In the genomic region with DNA sequence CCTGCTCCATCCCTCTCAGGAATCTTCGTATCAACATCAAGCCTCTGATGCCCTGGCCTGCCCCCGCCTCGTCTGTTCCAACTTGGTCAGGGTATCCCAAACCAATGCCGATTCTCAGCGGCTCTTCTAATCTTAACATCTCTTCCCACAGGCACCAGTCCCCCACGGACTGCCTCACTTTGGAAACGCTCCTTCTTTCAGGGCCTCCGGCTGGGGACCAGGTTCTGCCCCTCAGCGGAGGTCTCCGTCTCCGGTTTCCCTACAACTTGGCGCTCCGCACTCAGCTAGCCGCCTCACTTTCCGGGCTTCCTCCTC, we compare ENCODE assay signal across 8 cellular contexts. TPM values are rescaled to one million over a fixed set of nuclear protein-coding genes. Genes with fewer than 3 reads are reported as not detected.
DNase-seq lines count a peak whose midpoint lies in the region; ATAC-seq and TF ChIP-seq lines count a peak whose summit lies in the region.

No MANE protein-coding gene starts in this region.

- no peaks in the 10 kb centered on the region for H4K20me1 ChIP-seq in OCI-LY1 (ENCODE audit: insufficient read depth, low read length)

- no peaks in the 10 kb centered on the region for H3K9me2 ChIP-seq in OCI-LY1 (ENCODE audit: low read depth, low read length)

- WGBS in esophagus, 2 donors: 2 to 3% methylated on average over 15 of the region's 15 CpGs
- 0% methylated on average over 15 of the region's 15 CpGs for WGBS in prostate gland

- no peak for TF ChIP-seq POLR2A in prostate gland (IDR thresholded peaks at IDR 0.05)

- H3K4me3 ChIP-seq in OCI-LY1 (ENCODE audit: low read depth, low read length, poor library complexity, severe bottlenecking) (peak overlapping the region; percentile 73), esophagus (ENCODE audit: low read depth in 1 of 2, low read length in 2 of 2) (peak overlapping the region; percentile 71 to 78), prostate gland (peak overlapping the region; percentile 55 to 72)

- POLR2A ChIA-PET in HEK293T (lab: Yijun Ruan, JAX): interaction anchor here (0.9 to 5.2 kb wide), 15 partner anchors 10 to 312 kb away, joined by 3 to 90 read pairs (median 6); a partner anchor contains a TSS

- peaks cover 12% of the 10 kb centered on the region for H3K79me2 ChIP-seq in OCI-LY1 (ENCODE audit: insufficient read depth, low read length)

- H3K27me3 ChIP-seq in OCI-LY1 (ENCODE audit: insufficient read depth, low read length) (no peaks in the 10 kb centered on the region), esophagus (ENCODE audit: control insufficient read depth in 1 of 2, insufficient read depth in 2 of 2, low read length in 2 of 2) (no peaks in the 10 kb centered on the region), prostate gland (replicated peaks; ENCODE audit: insufficient read depth) (no peaks in the 10 kb centered on the region)

- no peaks in the 10 kb centered on the region for H3F3A ChIP-seq in OCI-LY1 (ENCODE audit: insufficient read depth, low read length)

- no peak for DNase-seq in prostate gland (ENCODE audit: low spot score)
- no peak for DNase-seq in HEK293T (ENCODE audit: extremely low spot score)
- no peak for DNase-seq in T-helper 9 cell
- DNase-seq in stimulated activated CD4-positive, alpha-beta T cell treated with anti-CD3 and anti-CD28 coated beads, Interleukin-2, amount 100 ng/mL, for 24 hours: no peak
- DNase-seq in glomerular visceral epithelial cell (ENCODE audit: extremely low spot score): no peak

- CTCF ChIA-PET in HEK293T (lab: Yijun Ruan, JAX): interaction anchor here (1.2 to 3.6 kb wide), 2 partner anchors 17 to 20 kb away, joined by 4 to 26 read pairs; no protein-coding TSS in a partner anchor

- peak overlapping the region; percentile 77 for H3K9ac ChIP-seq in OCI-LY1 (ENCODE audit: low read length)

- TF ChIP-seq CTCF in OCI-LY1 (IDR thresholded peaks at IDR 0.05; ENCODE audit: low read length) (no peak), prostate gland (IDR thresholded peaks at IDR 0.05) (no peak)

- peak overlapping the region; percentile 87 for H3K4me2 ChIP-seq in OCI-LY1 (ENCODE audit: low read length)

- peaks cover 43% of the 10 kb centered on the region for H3K36me3 ChIP-seq in OCI-LY1 (ENCODE audit: insufficient read depth, low read length)
- H3K36me3 ChIP-seq in esophagus (ENCODE audit: control insufficient read depth in 2 of 2, insufficient read depth in 2 of 2, low read length in 1 of 2): peaks cover 5 to 20% of the 10 kb centered on the region in 2 donors
- peaks cover 7 to 12% of the 10 kb centered on the region in 2 donors for H3K36me3 ChIP-seq in prostate gland

- intact Hi-C loops in prostate gland (cut with DNase I): no loop called here

- H3K9me3 ChIP-seq in OCI-LY1 (ENCODE audit: low read length) (no peaks in the 10 kb centered on the region), esophagus (ENCODE audit: control insufficient read depth in 2 of 2, insufficient read depth in 1 of 2, low read depth in 1 of 2, low read length in 1 of 2) (no peaks in the 10 kb centered on the region), prostate gland (no peaks in the 10 kb centered on the region)

- peak; percentile 3 for ATAC-seq in GM19455 (IDR thresholded peaks at IDR 0.05; ENCODE audit: unreplicated experiment)

- peaks cover 26% of the 10 kb centered on the region for H3K4me1 ChIP-seq in OCI-LY1 (ENCODE audit: insufficient read depth, low read length, severe bottlenecking)
- H3K4me1 ChIP-seq in esophagus (ENCODE audit: control insufficient read depth in 2 of 2, insufficient read depth in 2 of 2, low read length in 1 of 2): peaks cover 0 to 8% of the 10 kb centered on the region in 2 donors
- H3K4me1 ChIP-seq in prostate gland (replicated peaks): peaks cover 6% of the 10 kb centered on the region

- no peak overlapping the region for H3K27ac ChIP-seq in OCI-LY1 (ENCODE audit: low read depth, low read length, poor library complexity, severe bottlenecking)
- peak overlapping the region; percentile 65 to 66 for H3K27ac ChIP-seq in esophagus (ENCODE audit: low read depth in 2 of 2, low read length in 1 of 2)
- peak overlapping the region; percentile 9 to 53 for H3K27ac ChIP-seq in prostate gland

- no peak overlapping the region for H2AFZ ChIP-seq in OCI-LY1 (ENCODE audit: low read length)

TF ChIP-seq in HEK293T, 16 proteins besides CTCF, POLR2A, EP300 and RAD21:
- TF ChIP-seq LEF1 (IDR thresholded peaks at IDR 0.05; ENCODE audit: borderline replicate concordance): no peak
- no peak for TF ChIP-seq BHLHE40 (IDR thresholded peaks at IDR 0.05; ENCODE audit: borderline replicate concordance)
- no peak for TF ChIP-seq FOXA1 (IDR thresholded peaks at IDR 0.05)
- no peak for TF ChIP-seq SP1 (IDR thresholded peaks at IDR 0.05)
- TF ChIP-seq CTBP1 (IDR thresholded peaks at IDR 0.05; ENCODE audit: borderline replicate concordance): no peak
- TF ChIP-seq, protein P1, sequence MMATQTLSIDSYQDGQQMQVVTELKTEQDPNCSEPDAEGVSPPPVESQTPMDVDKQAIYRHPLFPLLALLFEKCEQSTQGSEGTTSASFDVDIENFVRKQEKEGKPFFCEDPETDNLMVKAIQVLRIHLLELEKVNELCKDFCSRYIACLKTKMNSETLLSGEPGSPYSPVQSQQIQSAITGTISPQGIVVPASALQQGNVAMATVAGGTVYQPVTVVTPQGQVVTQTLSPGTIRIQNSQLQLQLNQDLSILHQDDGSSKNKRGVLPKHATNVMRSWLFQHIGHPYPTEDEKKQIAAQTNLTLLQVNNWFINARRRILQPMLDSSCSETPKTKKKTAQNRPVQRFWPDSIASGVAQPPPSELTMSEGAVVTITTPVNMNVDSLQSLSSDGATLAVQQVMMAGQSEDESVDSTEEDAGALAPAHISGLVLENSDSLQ (IDR thresholded peaks at IDR 0.05): no peak
- TF ChIP-seq ARNT (IDR thresholded peaks at IDR 0.05): no peak
- TF ChIP-seq FOXM1 (IDR thresholded peaks at IDR 0.05; ENCODE audit: borderline replicate concordance): no peak
- TF ChIP-seq HDGF (IDR thresholded peaks at IDR 0.05; ENCODE audit: borderline replicate concordance): no peak
- no peak for TF ChIP-seq FOXK2 (IDR thresholded peaks at IDR 0.05)

RNA-seq across cellular contexts. Expression of a gene that starts 0.5 kb away (rescaled TPM):
- polyA plus RNA-seq in esophagus: 10 to 100 TPM in 1 of 2 donors, 1 to 10 TPM in 1; 8.6 to 19.8 TPM
- total RNA-seq in prostate gland: 10 to 100 TPM; 23.3 to 33.3 TPM

RNA-seq across cellular contexts. Expression of a gene that starts 5.8 kb away (rescaled TPM):
- polyA plus RNA-seq in esophagus: 10 to 100 TPM; 10.8 to 13.6 TPM
- total RNA-seq in prostate gland: 10 to 100 TPM; 40.2 to 72.9 TPM

RNA-seq across cellular contexts. Expression of a gene that starts 16.2 kb away (rescaled TPM):
- polyA plus RNA-seq in esophagus: not detected
- 1 to 10 TPM in 1 of 2 donors, not detected in 1; 3.0 TPM for total RNA-seq in prostate gland

RNA-seq across cellular contexts. Expression of a gene that starts 22.0 kb away (rescaled TPM):
- polyA plus RNA-seq in esophagus: 1 to 10 TPM; 7.5 to 8.3 TPM
- 100 to 1,000 TPM in 1 of 2 donors, 10 to 100 TPM in 1; 35.6 to 108 TPM for total RNA-seq in prostate gland

RNA-seq across cellular contexts. Expression of a gene that starts 39.5 kb away (rescaled TPM):
- under 1 TPM in 1 of 2 donors, not detected in 1; 0.01 TPM for polyA plus RNA-seq in esophagus
- not detected for total RNA-seq in prostate gland
